ENCODE assay signal across 13 cellular contexts in genomic region chr3:146468234-146468931, GRCh38. TPM values are rescaled to one million over a fixed set of nuclear protein-coding genes. Genes with fewer than 3 reads are reported as not detected.
DNase-seq lines count a peak whose midpoint lies in the region; ATAC-seq and TF ChIP-seq lines count a peak whose summit lies in the region.
"Had no signal": no experiment of that assay in that cellular context is flagged by ENCODE, and none has a peak within 500 bp of the region (broad histone marks: within the 10 kb centered on the region; RNA-seq: fewer than 3 reads in every experiment).

No MANE protein-coding gene starts in this region.

- TF ChIP-seq CTCF in GM23338 (conservative IDR thresholded peaks at IDR 0.05; ENCODE audit: low read depth in 2 of 2) (no peak), gastroesophageal sphincter (IDR thresholded peaks at IDR 0.05) (no peak), smooth muscle cell (IDR thresholded peaks at IDR 0.05; ENCODE audit: borderline replicate concordance, insufficient read depth, poor library complexity, severe bottlenecking) (no peak)

- peaks cover 4% of the 10 kb centered on the region; the same call in 2 of the 3 replicates for H3K4me1 Mint-ChIP-seq in GM23338
- H3K4me1 Mint-ChIP-seq in activated T-helper 1 cell treated with anti-CD3 and anti-CD28 coated beads, Interleukin-12 subunit alpha, Interleukin-12 subunit beta, Interleukin-2, Interleukin-4 antibody, amounts not matched to agents 30 ng/mL and 10 ng/mL and 1 ng/mL, durations not matched to agents 14 hours and 24 hours and 36 hours (ENCODE audit: low read depth), result peaks cover 15% of the 10 kb centered on the region

- H3K27me3 Mint-ChIP-seq in GM23338 (ENCODE audit: insufficient read depth, low read depth, poor library complexity), result peaks cover 6% of the 10 kb centered on the region
- H3K27me3 Mint-ChIP-seq in activated T-helper 1 cell treated with anti-CD3 and anti-CD28 coated beads, Interleukin-12 subunit alpha, Interleukin-12 subunit beta, Interleukin-2, Interleukin-4 antibody, amounts not matched to agents 30 ng/mL and 10 ng/mL and 1 ng/mL, durations not matched to agents 14 hours and 24 hours and 36 hours (ENCODE audit: insufficient read depth), result no peaks in the 10 kb centered on the region
- H3K27me3 Mint-ChIP-seq: activated CD4-positive, alpha-beta memory T cell treated with anti-CD3 and anti-CD28 coated beads, Interleukin-2, amount 10 ng/mL, durations not matched to agents 7 days and 5 days had no signal

- no peak overlapping the region for H3K27ac Mint-ChIP-seq in GM23338
- no peak overlapping the region for H3K27ac Mint-ChIP-seq in activated T-helper 1 cell treated with anti-CD3 and anti-CD28 coated beads, Interleukin-12 subunit alpha, Interleukin-12 subunit beta, Interleukin-2, Interleukin-4 antibody, amounts not matched to agents 30 ng/mL and 10 ng/mL and 1 ng/mL, durations not matched to agents 14 hours and 24 hours and 36 hours

- no peaks in the 10 kb centered on the region for H3K9me2 ChIP-seq in GM23338 (ENCODE audit: insufficient read depth)

- H3K79me2 ChIP-seq in GM23338 (replicated peaks; ENCODE audit: insufficient read depth), result no peaks in the 10 kb centered on the region
- no peaks in the 10 kb centered on the region for H3K79me2 ChIP-seq in smooth muscle cell (ENCODE audit: low read depth)

- no peak for TF ChIP-seq POLR2A in gastroesophageal sphincter (IDR thresholded peaks at IDR 0.05)

- H3K4me2 ChIP-seq in GM23338 (peak overlapping the region; percentile 69; the same call in 1 of the 2 replicates), smooth muscle cell (peak overlapping the region; percentile 83)

- H3K36me3 ChIP-seq in GM23338 (ENCODE audit: insufficient read depth) (no peaks in the 10 kb centered on the region), adipocyte (ENCODE audit: control insufficient read depth, insufficient read depth, low read length, severe bottlenecking) (no peaks in the 10 kb centered on the region), gastroesophageal sphincter (no peaks in the 10 kb centered on the region), smooth muscle cell (ENCODE audit: low read depth) (no peaks in the 10 kb centered on the region)
- H3K36me3 ChIP-seq: right lobe of liver had no signal

- H3K36me3 Mint-ChIP-seq in GM23338 (ENCODE audit: low read depth), result no peaks in the 10 kb centered on the region
- H3K36me3 Mint-ChIP-seq in activated T-helper 1 cell treated with anti-CD3 and anti-CD28 coated beads, Interleukin-12 subunit alpha, Interleukin-12 subunit beta, Interleukin-2, Interleukin-4 antibody, amounts not matched to agents 30 ng/mL and 10 ng/mL and 1 ng/mL, durations not matched to agents 14 hours and 24 hours and 36 hours (ENCODE audit: low read depth), result no peaks in the 10 kb centered on the region

- TF ChIP-seq EP300 in gastroesophageal sphincter (IDR thresholded peaks at IDR 0.05), result no peak

- no peaks in the 10 kb centered on the region for H3K9me3 ChIP-seq in adipocyte (ENCODE audit: control insufficient read depth, low read length)
- H3K9me3 ChIP-seq in gastroesophageal sphincter, result no peaks in the 10 kb centered on the region
- H3K9me3 ChIP-seq in smooth muscle cell (replicated peaks; ENCODE audit: low read depth), result no peaks in the 10 kb centered on the region
- H3K9me3 ChIP-seq: right lobe of liver had no signal

- H4K20me1 ChIP-seq in GM23338 (replicated peaks; ENCODE audit: insufficient read depth) (no peaks in the 10 kb centered on the region), smooth muscle cell (ENCODE audit: low read depth) (no peaks in the 10 kb centered on the region)

- intact Hi-C loops in activated T-helper 1 cell treated with anti-CD3 and anti-CD28 coated beads, Interleukin-12 subunit alpha, Interleukin-12 subunit beta, Interleukin-2, Interleukin-4 antibody, amounts not matched to agents 30 ng/mL and 10 ng/mL and 1 ng/mL, durations not matched to agents 14 hours and 24 hours and 36 hours (cut with micrococcal nuclease), result loop anchor here (2.0 kb wide), 2 partner anchors 26 to 74 kb away; no protein-coding TSS in a partner anchor

- no peak overlapping the region for H3K9ac ChIP-seq in adipocyte (ENCODE audit: low read length)
- no peak overlapping the region for H3K9ac ChIP-seq in smooth muscle cell (ENCODE audit: low read depth)

- H3K4me3 Mint-ChIP-seq in GM23338, result peak overlapping the region; percentile 73; the same call in 1 of the 3 replicates
- H3K4me3 Mint-ChIP-seq in activated T-helper 1 cell treated with anti-CD3 and anti-CD28 coated beads, Interleukin-12 subunit alpha, Interleukin-12 subunit beta, Interleukin-2, Interleukin-4 antibody, amounts not matched to agents 30 ng/mL and 10 ng/mL and 1 ng/mL, durations not matched to agents 14 hours and 24 hours and 36 hours, result no peak overlapping the region

- ATAC-seq in GM23338 (no peak), gastroesophageal sphincter (no peak)

- no peaks in the 10 kb centered on the region for H3K4me1 ChIP-seq in GM23338 (ENCODE audit: insufficient read depth)
- peaks cover 69% of the 10 kb centered on the region for H3K4me1 ChIP-seq in adipocyte (ENCODE audit: control insufficient read depth, insufficient read depth, low read length)
- peaks cover 0 to 19% (median 0%) of the 10 kb centered on the region in 3 donors for H3K4me1 ChIP-seq in gastroesophageal sphincter
- H3K4me1 ChIP-seq in smooth muscle cell (ENCODE audit: low read depth), result no peaks in the 10 kb centered on the region
- H3K4me1 ChIP-seq: right lobe of liver had no signal

- H3K27me3 ChIP-seq in GM23338 (ENCODE audit: insufficient read depth) (no peaks in the 10 kb centered on the region), adipocyte (replicated peaks; ENCODE audit: control insufficient read depth, insufficient read depth, low read length) (no peaks in the 10 kb centered on the region), gastroesophageal sphincter (no peaks in the 10 kb centered on the region), smooth muscle cell (ENCODE audit: low read depth) (no peaks in the 10 kb centered on the region)
- H3K27me3 ChIP-seq: right lobe of liver had no signal

- DNase-seq in GM23338 (ENCODE audit: low spot score) (no peak), adipocyte (ENCODE audit: low read depth) (peak; percentile 76), smooth muscle cell (lab: John Stamatoyannopoulos, UW; ENCODE audit: unreplicated experiment) (no peak), T-helper 1 cell (no peak), iPS-NIHi7 (ENCODE audit: extremely low spot score) (no peak)
- DNase-seq in activated T-helper 1 cell treated with anti-CD3 and anti-CD28 coated beads, Interleukin-12 subunit alpha, Interleukin-12 subunit beta, Interleukin-2, Interleukin-4 antibody, amounts not matched to agents 30 ng/mL and 10 ng/mL and 1 ng/mL, durations not matched to agents 14 hours and 24 hours and 36 hours (ENCODE audit: low spot score), result no peak
- DNase-seq in stimulated activated naive CD4-positive, alpha-beta T cell treated with Interleukin-2 at 50 U/mL for 16 hours (lab: John Stamatoyannopoulos, UW), result no peak
- DNase-seq: cerebellar nuclear complex, GF-D8 had no signal

- H3F3A ChIP-seq in GM23338 (replicated peaks; ENCODE audit: low read depth) (no peaks in the 10 kb centered on the region), smooth muscle cell (ENCODE audit: low read depth) (no peaks in the 10 kb centered on the region)

- 12 to 18% methylated on average over 4 to 5 of the region's 6 CpGs for WGBS in gastroesophageal sphincter (ENCODE audit: low coverage in 1 of 2), 2 donors
- WGBS in smooth muscle cell (ENCODE audit: low lambda C conversion rate), result 68% methylated on average over 6 of the region's 6 CpGs

- peak overlapping the region; percentile 65 for H3K4me3 ChIP-seq in GM23338
- no peak overlapping the region for H3K4me3 ChIP-seq in adipocyte (ENCODE audit: low read length)
- H3K4me3 ChIP-seq in gastroesophageal sphincter, result no peak overlapping the region
- H3K4me3 ChIP-seq in smooth muscle cell, result no peak overlapping the region

- H2AFZ ChIP-seq in GM23338, result no peak overlapping the region; the same call in 1 of the 2 replicates
- H2AFZ ChIP-seq in smooth muscle cell (ENCODE audit: low read depth), result peak overlapping the region; percentile 0

- H3K27ac ChIP-seq in GM23338 (ENCODE audit: low read depth), result no peak overlapping the region
- peak overlapping the region in 3 of 4 donors; percentile 68 to 85 (median 82) for H3K27ac ChIP-seq in gastroesophageal sphincter
- H3K27ac ChIP-seq in smooth muscle cell (ENCODE audit: low read depth), result no peak overlapping the region

- H3K9me3 Mint-ChIP-seq in GM23338, result no peaks in the 10 kb centered on the region
- no peaks in the 10 kb centered on the region for H3K9me3 Mint-ChIP-seq in activated T-helper 1 cell treated with anti-CD3 and anti-CD28 coated beads, Interleukin-12 subunit alpha, Interleukin-12 subunit beta, Interleukin-2, Interleukin-4 antibody, amounts not matched to agents 30 ng/mL and 10 ng/mL and 1 ng/mL, durations not matched to agents 14 hours and 24 hours and 36 hours
- H3K9me3 Mint-ChIP-seq: activated CD4-positive, alpha-beta memory T cell treated with anti-CD3 and anti-CD28 coated beads, Interleukin-2, amount 10 ng/mL, durations not matched to agents 7 days and 5 days had no signal

TF ChIP-seq in GM23338, 12 proteins besides CTCF, POLR2A, EP300 and RAD21 (continues in another document):
- TF ChIP-seq JUNB (IDR thresholded peaks at IDR 0.05; ENCODE audit: unreplicated experiment), result no peak
- no peak for TF ChIP-seq CREB1 (CRISPR knock-in tag; IDR thresholded peaks at IDR 0.05; ENCODE audit: low read depth)

RNA-seq across cellular contexts. Expression of gene PLSCR2, which starts 1.0 kb away (rescaled TPM):
- not detected in 2 replicates for total RNA-seq in GM23338 (2014; rRNA removed; shearing (Covaris generic))
- 0.55 TPM in 1 of 2 replicates, not detected in the other for polyA plus RNA-seq in GM23338 (2016; fragmentation: Nextera tagmentation; extraction: Ambion mirVana)
- total RNA-seq in gastroesophageal sphincter, result 1 to 10 TPM in 1 of 4 donors, not detected in 3; 1.3 TPM
- 0.58 TPM in 1 of 2 replicates, not detected in the other for total RNA-seq in smooth muscle cell
- not detected in 2 replicates for polyA plus RNA-seq in smooth muscle cell
- not detected in 2 replicates for total RNA-seq in activated T-helper 1 cell treated with anti-CD3 and anti-CD28 coated beads, Interleukin-12 subunit alpha, Interleukin-12 subunit beta, Interleukin-2, Interleukin-4 antibody, amounts not matched to agents 30 ng/mL and 10 ng/mL and 1 ng/mL, durations not matched to agents 14 hours and 24 hours and 36 hours
- total RNA-seq: activated CD4-positive, alpha-beta memory T cell treated with anti-CD3 and anti-CD28 coated beads, Interleukin-2, amount 10 ng/mL, durations not matched to agents 7 days and 5 days; right lobe of liver had no signal
- polyA plus RNA-seq: keratinocyte had no signal

Comparison
In these comparisons a context has a peak if more than half of its experiments do, and no peak if none do; other contexts are left out.
1. H3K27ac ChIP-seq: peak in gastroesophageal sphincter (3 of 4); none in GM23338 (single experiment) and smooth muscle cell (single experiment).